Comparison of ENCODE assay signal across 10 cellular contexts in genomic region chr7:16465469-16466086, GRCh38. TPM values are rescaled to one million over a fixed set of nuclear protein-coding genes. Genes with fewer than 3 reads are reported as not detected.
A peak's percentile ranks its signal among the peaks of the same experiment; 100 is the strongest.
DNase-seq lines count a peak whose midpoint lies in the region; ATAC-seq and TF ChIP-seq lines count a peak whose summit lies in the region.
"Had no signal": no experiment of that assay in that cellular context is flagged by ENCODE, and none has a peak within 500 bp of the region (broad histone marks: within the 10 kb centered on the region; RNA-seq: fewer than 3 reads in every experiment).

TSS of gene SOSTDC1 (minus strand) at chr7:16465738. CDS start at chr7:16465668, 70 bp downstream.

- H3K9me3 ChIP-seq in parathyroid adenoma (ENCODE audit: control insufficient read depth, low read length): no peaks in the 10 kb centered on the region

- no peak within 1 kb of the TSS for H3K27ac Mint-ChIP-seq in stimulated activated effector memory CD8-positive, alpha-beta T cell treated with anti-CD3 and anti-CD28 coated beads, Interleukin-12 subunit alpha, Interleukin-12 subunit beta, amount 100 ng/mL, for 72 hours
- H3K27ac Mint-ChIP-seq: activated T-cell treated with anti-CD3 and anti-CD28 coated beads, Interleukin-2, amount 50 U/mL, for 24 hours had no signal

- H3K9ac ChIP-seq in parathyroid adenoma: no peak within 1 kb of the TSS

- no peak for ATAC-seq in HG03457 (IDR thresholded peaks at IDR 0.05; ENCODE audit: unreplicated experiment)
- ATAC-seq in stimulated activated effector memory CD8-positive, alpha-beta T cell treated with anti-CD3 and anti-CD28 coated beads, Interleukin-12 subunit alpha, Interleukin-12 subunit beta, amount 100 ng/mL, for 72 hours: no peak
- no peak for ATAC-seq in HG02678 (IDR thresholded peaks at IDR 0.05; ENCODE audit: unreplicated experiment)
- no peak for ATAC-seq in HG03139 (IDR thresholded peaks at IDR 0.05; ENCODE audit: unreplicated experiment)

- H3K4me3 ChIP-seq in fibroblast of villous mesenchyme (ENCODE audit: low read depth, low read length) (peak within 1 kb of the TSS; percentile 7), parathyroid adenoma (ENCODE audit: low read depth, low read length) (no peak within 1 kb of the TSS)

- H3K4me1 Mint-ChIP-seq in stimulated activated effector memory CD8-positive, alpha-beta T cell treated with anti-CD3 and anti-CD28 coated beads, Interleukin-12 subunit alpha, Interleukin-12 subunit beta, amount 100 ng/mL, for 72 hours: no peaks in the 10 kb centered on the region

- no peak for TF ChIP-seq CTCF in fibroblast of villous mesenchyme (IDR thresholded peaks at IDR 0.05; ENCODE audit: insufficient read depth, low read depth, low read length)
- TF ChIP-seq CTCF in parathyroid adenoma (IDR thresholded peaks at IDR 0.05): no peak

- DNase-seq in G401 (ENCODE audit: low spot score): peak; percentile 8
- DNase-seq in SK-MEL-5 (ENCODE audit: low read depth, low spot score): peak; percentile 67
- no peak for DNase-seq in fibroblast of villous mesenchyme (ENCODE audit: low read depth)
- no peak for DNase-seq in stimulated activated effector memory CD8-positive, alpha-beta T cell treated with anti-CD3 and anti-CD28 coated beads, Interleukin-12 subunit alpha, Interleukin-12 subunit beta, amount 100 ng/mL, for 72 hours (ENCODE audit: low spot score in 2 of 2)
- DNase-seq: activated T-cell treated with anti-CD3 and anti-CD28 coated beads, Interleukin-2, amount 50 U/mL, for 24 hours; NCI-H2081 had no signal

- H3K4me1 ChIP-seq in parathyroid adenoma: peaks cover 3% of the 10 kb centered on the region

- peak within 1 kb of the TSS; percentile 40 for H2AFZ ChIP-seq in parathyroid adenoma

- no peaks in the 10 kb centered on the region for H3K79me2 ChIP-seq in parathyroid adenoma

- no peak within 1 kb of the TSS for H3K27ac ChIP-seq in parathyroid adenoma

- no peaks in the 10 kb centered on the region for H3K36me3 ChIP-seq in parathyroid adenoma (ENCODE audit: control insufficient read depth, insufficient read depth, low read length)

- H3K4me2 ChIP-seq in parathyroid adenoma (ENCODE audit: low read length): no peak within 1 kb of the TSS

- in situ Hi-C loops in G401 (cut with HindIII; ENCODE audit: low sequenced_read_pairs) (no loop called here), SK-MEL-5 (cut with HindIII; ENCODE audit: low pct_unique_long_range_greater_than_20kb, low sequenced_read_pairs) (no loop called here)

- H3K27me3 ChIP-seq in parathyroid adenoma (ENCODE audit: control insufficient read depth, insufficient read depth, low read length): no peaks in the 10 kb centered on the region

- H3K4me3 Mint-ChIP-seq in stimulated activated effector memory CD8-positive, alpha-beta T cell treated with anti-CD3 and anti-CD28 coated beads, Interleukin-12 subunit alpha, Interleukin-12 subunit beta, amount 100 ng/mL, for 72 hours: no peak within 1 kb of the TSS
- H3K4me3 Mint-ChIP-seq: activated T-cell treated with anti-CD3 and anti-CD28 coated beads, Interleukin-2, amount 50 U/mL, for 24 hours had no signal

- no peaks in the 10 kb centered on the region for H3K9me3 Mint-ChIP-seq in stimulated activated effector memory CD8-positive, alpha-beta T cell treated with anti-CD3 and anti-CD28 coated beads, Interleukin-12 subunit alpha, Interleukin-12 subunit beta, amount 100 ng/mL, for 72 hours
- H3K9me3 Mint-ChIP-seq: activated T-cell treated with anti-CD3 and anti-CD28 coated beads, Interleukin-2, amount 50 U/mL, for 24 hours had no signal

- H3K36me3 Mint-ChIP-seq in stimulated activated effector memory CD8-positive, alpha-beta T cell treated with anti-CD3 and anti-CD28 coated beads, Interleukin-12 subunit alpha, Interleukin-12 subunit beta, amount 100 ng/mL, for 72 hours: no peaks in the 10 kb centered on the region

RNA-seq across cellular contexts. Expression of gene SOSTDC1, which starts in this region (rescaled TPM):
- total RNA-seq in G401 (2014; rRNA removed; shearing (Covaris generic)): 0.18 TPM in 1 of 2 replicates, not detected in the other
- total RNA-seq in SK-MEL-5 (2014; rRNA removed; shearing (Covaris generic)): 8.1 and 8.7 TPM in 2 replicates
- 10.2 and 12.6 TPM in 2 replicates for polyA plus RNA-seq in SK-MEL-5 (2015; cell fraction: cytosol; rRNA removed)
- polyA plus RNA-seq in SK-MEL-5 (2015; cell fraction: nucleus; rRNA removed): 3.1 and 5.1 TPM in 2 replicates
- total RNA-seq in fibroblast of villous mesenchyme: not detected in 2 replicates

Comparison
In these comparisons a context has a peak if more than half of its experiments do, and no peak if none do; other contexts are left out.
1. Peak in DNase-seq in G401; RNA of the gene not detected or under 1 TPM.